In genomic region chr19:40786060-40787037, GRCh38 we compare ENCODE assay signal across 2 cellular contexts.
TF ChIP-seq lines count a peak whose summit lies in the region.

No MANE protein-coding gene starts in this region.

TF ChIP-seq in HepG2, 621 proteins besides CTCF, POLR2A, EP300 and RAD21:
- TF ChIP-seq NBN (conservative IDR thresholded peaks at IDR 0.05): no peak

TF ChIP-seq in WTC11, 78 proteins besides CTCF, POLR2A, EP300 and RAD21:
- TF ChIP-seq HMGXB4 (CRISPR knock-in tag; IDR thresholded peaks at IDR 0.05): no peak
- no peak for TF ChIP-seq ELF4 (CRISPR knock-in tag; IDR thresholded peaks at IDR 0.05; ENCODE audit: low read depth)
- no peak for TF ChIP-seq FOXJ3 (CRISPR knock-in tag; IDR thresholded peaks at IDR 0.05; ENCODE audit: borderline replicate concordance)
- TF ChIP-seq ZNF232 (CRISPR knock-in tag; IDR thresholded peaks at IDR 0.05): no peak
- TF ChIP-seq FOXP4 (CRISPR knock-in tag; IDR thresholded peaks at IDR 0.05): no peak
- TF ChIP-seq ZBTB21 (CRISPR knock-in tag; IDR thresholded peaks at IDR 0.05; ENCODE audit: borderline replicate concordance): no peak
- no peak for TF ChIP-seq PRDM15 (CRISPR knock-in tag; IDR thresholded peaks at IDR 0.05)
- no peak for TF ChIP-seq JAZF1 (CRISPR knock-in tag; IDR thresholded peaks at IDR 0.05)
- no peak for TF ChIP-seq IRF1 (CRISPR knock-in tag; IDR thresholded peaks at IDR 0.05)
- TF ChIP-seq NFATC4 (CRISPR knock-in tag; IDR thresholded peaks at IDR 0.05): no peak
- no peak for TF ChIP-seq ZNF512 (CRISPR knock-in tag; IDR thresholded peaks at IDR 0.05; ENCODE audit: borderline replicate concordance)
- TF ChIP-seq SMAD3 (CRISPR knock-in tag; IDR thresholded peaks at IDR 0.05; ENCODE audit: borderline replicate concordance): no peak
- no peak for TF ChIP-seq ZNF138 (CRISPR knock-in tag; conservative IDR thresholded peaks at IDR 0.05)
- TF ChIP-seq E2F5 (CRISPR knock-in tag; IDR thresholded peaks at IDR 0.05): no peak
- TF ChIP-seq TEAD4 (CRISPR knock-in tag; IDR thresholded peaks at IDR 0.05): no peak
- TF ChIP-seq CDX4 (CRISPR knock-in tag; IDR thresholded peaks at IDR 0.05; ENCODE audit: borderline replicate concordance): no peak
- TF ChIP-seq TCF7 (CRISPR knock-in tag; IDR thresholded peaks at IDR 0.05; ENCODE audit: low read depth): no peak
- no peak for TF ChIP-seq ATF1 (CRISPR knock-in tag; IDR thresholded peaks at IDR 0.05)
